In the genomic region with DNA sequence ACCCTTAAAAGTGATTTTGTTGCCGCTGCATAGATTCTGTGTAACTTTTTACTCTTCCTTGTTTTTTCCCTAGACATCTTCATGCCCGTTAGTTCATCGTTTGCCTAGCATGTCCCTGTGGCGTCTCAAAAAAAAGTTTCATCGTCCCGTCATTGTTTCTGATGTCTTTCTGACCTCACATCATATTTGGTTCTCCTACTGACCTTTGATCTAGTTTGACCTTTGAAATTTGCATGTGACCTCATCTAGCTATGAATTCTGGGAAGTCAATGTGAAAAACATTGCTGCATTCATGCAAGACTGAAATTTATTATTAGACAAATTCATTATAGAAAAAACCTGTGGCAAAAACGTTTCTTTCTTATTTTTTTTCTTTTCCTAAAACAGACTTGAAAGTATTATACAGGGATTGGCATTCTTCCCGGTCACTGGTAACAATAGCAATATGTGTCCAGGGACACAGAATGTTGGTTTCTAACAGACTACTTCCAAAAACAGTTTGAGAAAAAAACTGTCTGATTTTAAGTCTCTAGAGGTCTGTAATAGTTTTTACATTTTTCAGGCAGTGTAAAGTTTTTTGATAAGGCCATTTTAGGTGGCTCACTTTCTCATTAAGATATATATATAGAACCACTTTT, we compare ENCODE assay signal across 10 cellular contexts.
DNase-seq lines count a peak whose midpoint lies in the region; ATAC-seq and TF ChIP-seq lines count a peak whose summit lies in the region.
"Had no signal": no experiment of that assay in that cellular context is flagged by ENCODE, and none has a peak within 500 bp of the region (broad histone marks: within the 10 kb centered on the region; RNA-seq: fewer than 3 reads in every experiment).

No MANE protein-coding gene starts in this region.

- TF ChIP-seq CTCF in HFFc6 (IDR thresholded peaks at IDR 0.05) (no peak), neural progenitor cell (IDR thresholded peaks at IDR 0.05) (no peak)

- H3K27me3 ChIP-seq in BLaER1 (no peaks in the 10 kb centered on the region), neural progenitor cell (no peaks in the 10 kb centered on the region)

- no peak overlapping the region for H3K27ac Mint-ChIP-seq in HFFc6
- peak overlapping the region; percentile 89 for H3K27ac Mint-ChIP-seq in memory B cell
- no peak overlapping the region for H3K27ac Mint-ChIP-seq in neural progenitor cell

- ATAC-seq in memory B cell (ENCODE audit: low read depth) (no peak), HG02884 (IDR thresholded peaks at IDR 0.05; ENCODE audit: unreplicated experiment) (no peak), GM21528 (IDR thresholded peaks at IDR 0.05; ENCODE audit: low FRiP score, unreplicated experiment) (no peak)

- H3K36me3 ChIP-seq in BLaER1 (peaks cover 51% of the 10 kb centered on the region), neural progenitor cell (no peaks in the 10 kb centered on the region)

- H3K27me3 Mint-ChIP-seq in HFFc6 (ENCODE audit: insufficient read depth): no peaks in the 10 kb centered on the region; the same call in 1 of the 2 replicates
- H3K27me3 Mint-ChIP-seq in memory B cell: no peaks in the 10 kb centered on the region
- peaks cover 2% of the 10 kb centered on the region for H3K27me3 Mint-ChIP-seq in neural progenitor cell (ENCODE audit: insufficient read depth, low read depth)

- H3F3A ChIP-seq in neural progenitor cell (ENCODE audit: low read depth): peaks cover 6% of the 10 kb centered on the region

- H3K4me2 ChIP-seq in BLaER1 (peak overlapping the region; percentile 83), neural progenitor cell (no peak overlapping the region)

- no peaks in the 10 kb centered on the region for H3K79me2 ChIP-seq in neural progenitor cell (ENCODE audit: low read depth)

- H2AFZ ChIP-seq in neural progenitor cell (replicated peaks): no peak overlapping the region

- H3K36me3 Mint-ChIP-seq in HFFc6 (ENCODE audit: low read depth) (no peaks in the 10 kb centered on the region), memory B cell (peaks cover 41% of the 10 kb centered on the region), neural progenitor cell (peaks cover 9% of the 10 kb centered on the region)

- DNase-seq in HFFc6: peak; percentile 6
- DNase-seq in cerebellar cortex (ENCODE audit: low spot score): peak; percentile 40
- DNase-seq in memory B cell (ENCODE audit: low spot score in 2 of 2): no peak
- no peak for DNase-seq in neural progenitor cell (ENCODE audit: low spot score)
- DNase-seq in NCI-H2029 treated with DMSO at 0.1 percent for 48 hours (lab: John Stamatoyannopoulos, UW): no peak
- DNase-seq: NCI-H187; stimulated activated naive CD4-positive, alpha-beta T cell treated with Interleukin-2 at 50 U/mL for 16 hours had no signal

- peak overlapping the region; percentile 80 for H3K27ac ChIP-seq in BLaER1
- no peak overlapping the region for H3K27ac ChIP-seq in neural progenitor cell

- H3K9me3 Mint-ChIP-seq in HFFc6 (no peaks in the 10 kb centered on the region), memory B cell (no peaks in the 10 kb centered on the region), neural progenitor cell (no peaks in the 10 kb centered on the region)

- H3K4me1 Mint-ChIP-seq in HFFc6 (ENCODE audit: low read depth) (peaks cover 12% of the 10 kb centered on the region), memory B cell (peaks cover 32% of the 10 kb centered on the region), neural progenitor cell (peaks cover 31% of the 10 kb centered on the region)

- H3K9ac ChIP-seq in BLaER1 (peak overlapping the region; percentile 70; the same call in 1 of the 2 replicates), neural progenitor cell (no peak overlapping the region)

- H4K20me1 ChIP-seq in BLaER1 (peaks cover 5% of the 10 kb centered on the region; the same call in 1 of the 2 replicates), neural progenitor cell (ENCODE audit: low read depth) (no peaks in the 10 kb centered on the region)

- H3K4me3 ChIP-seq in BLaER1 (peak overlapping the region; percentile 41), neural progenitor cell (no peak overlapping the region)

- H3K4me3 Mint-ChIP-seq in HFFc6: no peak overlapping the region
- H3K4me3 Mint-ChIP-seq in memory B cell: no peak overlapping the region
- H3K4me3 Mint-ChIP-seq in neural progenitor cell: no peak overlapping the region

- H3K9me3 ChIP-seq in BLaER1 (no peaks in the 10 kb centered on the region), neural progenitor cell (ENCODE audit: low read depth) (no peaks in the 10 kb centered on the region)

- H3K4me1 ChIP-seq in BLaER1 (peaks cover 100% of the 10 kb centered on the region), neural progenitor cell (peaks cover 44% of the 10 kb centered on the region)

Comparison
In these comparisons a context has a peak if more than half of its experiments do, and no peak if none do; other contexts are left out.
1. DNase-seq: peak in HFFc6 (single experiment) and cerebellar cortex (single experiment); none in memory B cell (0 of 2), neural progenitor cell (single experiment) and NCI-H2029 treated with DMSO at 0.1 percent for 48 hours (single experiment).